Comparison of ENCODE assay signal across 18 cellular contexts in genomic region chr11:119880143-119880542, GRCh38.
"Had no signal": no experiment of that assay in that cellular context is flagged by ENCODE, and none has a peak within 500 bp of the region (broad histone marks: within the 10 kb centered on the region; RNA-seq: fewer than 3 reads in every experiment).

No MANE protein-coding gene starts in this region.

- ATAC-seq: activated naive CD4-positive, alpha-beta T cell treated with anti-CD3 and anti-CD28 coated beads, Interleukin-2, amount 50 U/mL, for 72 hours; esophagus mucosa; left lung had no signal

- H3K27ac ChIP-seq: adrenal gland, ascending aorta, brain microvascular endothelial cell, left lung, upper lobe of left lung had no signal

- H3K36me3 ChIP-seq: adrenal gland, ascending aorta, brain microvascular endothelial cell, left lung, upper lobe of left lung had no signal

- H3K4me3 Mint-ChIP-seq: central memory CD8-positive, alpha-beta T cell; immature natural killer cell; nephron progenitor cell had no signal

- H3K9me3 ChIP-seq: adrenal gland, ascending aorta, left lung, upper lobe of left lung had no signal

- DNase-seq: activated T-cell treated with anti-CD3 and anti-CD28 coated beads, Interleukin-2, amount 50 U/mL, for 1 hour; adrenal gland; brain microvascular endothelial cell; effector memory CD4-positive, alpha-beta T cell; foreskin melanocyte; immature natural killer cell; left lung; nephron progenitor cell; occipital lobe; retina; stimulated activated CD4-positive, alpha-beta T cell treated with anti-CD3 and anti-CD28 coated beads, Interleukin-4, amount 100 ng/mL, for 24 hours; stimulated activated naive CD4-positive, alpha-beta T cell treated with Interleukin-2 at 50 U/mL for 16 hours; T-helper 9 cell; upper lobe of left lung had no signal

- H3K36me3 Mint-ChIP-seq: activated naive CD4-positive, alpha-beta T cell treated with anti-CD3 and anti-CD28 coated beads, Interleukin-2, amount 50 U/mL, for 72 hours had no signal

- H3K9me3 Mint-ChIP-seq: activated naive CD4-positive, alpha-beta T cell treated with anti-CD3 and anti-CD28 coated beads, Interleukin-2, amount 50 U/mL, for 72 hours; central memory CD8-positive, alpha-beta T cell; immature natural killer cell; nephron progenitor cell had no signal

- H3K27ac Mint-ChIP-seq: activated naive CD4-positive, alpha-beta T cell treated with anti-CD3 and anti-CD28 coated beads, Interleukin-2, amount 50 U/mL, for 72 hours; immature natural killer cell had no signal

- H3K4me1 Mint-ChIP-seq: central memory CD8-positive, alpha-beta T cell; immature natural killer cell had no signal

- H3K4me3 ChIP-seq: adrenal gland, ascending aorta, left lung, upper lobe of left lung had no signal

- H3K27me3 ChIP-seq: adrenal gland, ascending aorta, brain microvascular endothelial cell, upper lobe of left lung had no signal

- H3K4me1 ChIP-seq: adrenal gland, ascending aorta, left lung had no signal
